In genomic region chr16:89315791-89316581, GRCh38 we compare ENCODE assay signal across 1 cellular context.
TF ChIP-seq lines count a peak whose summit lies in the region.

No MANE protein-coding gene starts in this region.

TF ChIP-seq in K562, 482 proteins besides CTCF, POLR2A, EP300 and RAD21 (continued from another document and continues in another):
- no peak for TF ChIP-seq CTCFL (IDR thresholded peaks at IDR 0.05; ENCODE audit: borderline replicate concordance, insufficient read depth, low read depth, low read length, poor library complexity, severe bottlenecking)
- no peak for TF ChIP-seq MAX (CRISPR knock-in tag; IDR thresholded peaks at IDR 0.05)
- TF ChIP-seq KLF6 (CRISPR knock-in tag; IDR thresholded peaks at IDR 0.05; ENCODE audit: borderline replicate concordance) = no peak
- no peak for TF ChIP-seq XRCC3 (IDR thresholded peaks at IDR 0.05)
- no peak for TF ChIP-seq NFYB (IDR thresholded peaks at IDR 0.05; ENCODE audit: extremely low read depth, insufficient read length)
- no peak for TF ChIP-seq TSHZ1 (CRISPR knock-in tag; IDR thresholded peaks at IDR 0.05)
- TF ChIP-seq TFAP4 (CRISPR knock-in tag; IDR thresholded peaks at IDR 0.05; ENCODE audit: borderline replicate concordance) = 0 out of 2 replicates have a peak, but pooled peaks have one; percentile 1
- TF ChIP-seq ZBTB5 (IDR thresholded peaks at IDR 0.05) = no peak
- no peak for TF ChIP-seq ZBTB11 (CRISPR knock-in tag; IDR thresholded peaks at IDR 0.05)
- TF ChIP-seq KLF16 (IDR thresholded peaks at IDR 0.05) = no peak
- TF ChIP-seq MAFF (IDR thresholded peaks at IDR 0.05; ENCODE audit: low read length) = peak; percentile 12; the same call in 1 of the 2 replicates
- TF ChIP-seq KLF13 (tag; IDR thresholded peaks at IDR 0.05; ENCODE audit: borderline replicate concordance, low read depth) = no peak
- no peak for TF ChIP-seq RBM22 (IDR thresholded peaks at IDR 0.05; ENCODE audit: low read depth, low read length, poor library complexity, severe bottlenecking)
- TF ChIP-seq SMARCA4 (IDR thresholded peaks at IDR 0.05) = no peak
- no peak for TF ChIP-seq ZNF512 (tag; IDR thresholded peaks at IDR 0.05)
- TF ChIP-seq ELF2 (CRISPR knock-in tag; IDR thresholded peaks at IDR 0.05) = no peak
- TF ChIP-seq RBBP5 (IDR thresholded peaks at IDR 0.05; ENCODE audit: borderline replicate concordance, insufficient read depth, low read length, poor library complexity, severe bottlenecking) = no peak
- no peak for TF ChIP-seq ZNF282 (CRISPR knock-in tag; IDR thresholded peaks at IDR 0.05)
- no peak for TF ChIP-seq PHF21A (IDR thresholded peaks at IDR 0.05; ENCODE audit: borderline replicate concordance, low read depth)
- TF ChIP-seq FOXP1 (CRISPR knock-in tag; IDR thresholded peaks at IDR 0.05) = no peak
- TF ChIP-seq ZNF395 (CRISPR knock-in tag; IDR thresholded peaks at IDR 0.05) = no peak
- no peak for TF ChIP-seq RBM14 (IDR thresholded peaks at IDR 0.05; ENCODE audit: borderline replicate concordance, insufficient read depth, low read depth, low read length)
- no peak for TF ChIP-seq MTA3 (IDR thresholded peaks at IDR 0.05; ENCODE audit: borderline replicate concordance)
- TF ChIP-seq FOSL1 (tag; conservative IDR thresholded peaks at IDR 0.05) = peak; percentile 68
- no peak for TF ChIP-seq HDAC3 (IDR thresholded peaks at IDR 0.05; ENCODE audit: borderline replicate concordance, partially characterized antibody)
- no peak for TF ChIP-seq BRF2 (IDR thresholded peaks at IDR 0.05; ENCODE audit: borderline replicate concordance, insufficient read depth, insufficient read length)
- no peak for TF ChIP-seq NR2C1 (IDR thresholded peaks at IDR 0.05)
- TF ChIP-seq NR2C1 (tag; IDR thresholded peaks at IDR 0.05) = no peak
- no peak for TF ChIP-seq ATF1 (CRISPR knock-in tag; IDR thresholded peaks at IDR 0.05)
- TF ChIP-seq ATF1 (tag; IDR thresholded peaks at IDR 0.05) = no peak
- TF ChIP-seq ZNF12 (CRISPR knock-in tag; IDR thresholded peaks at IDR 0.05) = no peak
- peak; percentile 47 for TF ChIP-seq ETV1 (tag; conservative IDR thresholded peaks at IDR 0.05; ENCODE audit: low read depth)
- no peak for TF ChIP-seq SFPQ (IDR thresholded peaks at IDR 0.05; ENCODE audit: low read depth, low read length)
- TF ChIP-seq MNT (conservative IDR thresholded peaks at IDR 0.05) = peak in 1 of 2 experiments; percentile 50; a peak in 1 of 4 replicates
- peak; percentile 45; the same call in 1 of the 2 replicates for TF ChIP-seq ZNF316 (IDR thresholded peaks at IDR 0.05)
- no peak for TF ChIP-seq CBX5 (IDR thresholded peaks at IDR 0.05; ENCODE audit: borderline replicate concordance, low read depth)
- no peak for TF ChIP-seq SUPT5H (IDR thresholded peaks at IDR 0.05)
- no peak for TF ChIP-seq ZFX (CRISPR knock-in tag; IDR thresholded peaks at IDR 0.05)
- no peak for TF ChIP-seq ZNF644 (tag; IDR thresholded peaks at IDR 0.05; ENCODE audit: low read depth)
- TF ChIP-seq ZNF197 (CRISPR knock-in tag; IDR thresholded peaks at IDR 0.05; ENCODE audit: low read depth) = no peak
- no peak for TF ChIP-seq RBM25 (IDR thresholded peaks at IDR 0.05; ENCODE audit: low read depth, low read length, severe bottlenecking)
- no peak for TF ChIP-seq ZSCAN32 (CRISPR knock-in tag; IDR thresholded peaks at IDR 0.05)
- TF ChIP-seq XRCC4 (IDR thresholded peaks at IDR 0.05; ENCODE audit: extremely low read depth, insufficient read depth, insufficient read length) = no peak
- TF ChIP-seq BRF1 (IDR thresholded peaks at IDR 0.05; ENCODE audit: borderline replicate concordance, extremely low read depth, insufficient read length) = no peak
